Comparison of ENCODE assay signal across 7 cellular contexts in the genomic region with DNA sequence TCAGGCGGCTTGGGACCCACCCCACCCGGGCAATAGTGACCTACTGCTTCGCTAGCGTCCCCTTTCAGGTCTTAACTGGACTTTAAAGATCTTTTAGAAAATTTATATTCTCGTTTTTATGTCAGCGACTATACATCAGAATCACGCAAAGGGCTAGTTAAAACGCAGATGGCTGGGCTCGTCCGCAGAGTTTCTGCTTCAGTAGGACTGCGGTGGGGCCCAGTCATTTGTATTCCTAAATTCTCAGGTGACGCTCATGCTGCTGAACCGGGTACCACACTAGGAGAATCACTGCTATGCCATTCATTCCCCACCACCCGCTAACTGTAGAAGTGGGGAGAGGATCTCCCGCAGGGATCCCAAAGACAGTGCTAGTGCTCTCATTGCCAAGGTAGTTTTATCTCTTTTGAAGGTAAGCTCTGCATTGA.
DNase-seq lines count a peak whose midpoint lies in the region; ATAC-seq lines count a peak whose summit lies in the region.

No MANE protein-coding gene starts in this region.

- DNase-seq in NCI-H1436 treated with DMSO at 0.1 percent for 48 hours (lab: John Stamatoyannopoulos, UW): peak; percentile 26
- DNase-seq in ecto neural progenitor cell (ENCODE audit: low spot score): peak; percentile 53
- peak; percentile 60 for DNase-seq in retina
- no peak for DNase-seq in NCI-H2029 (lab: John Stamatoyannopoulos, UW)
- DNase-seq in nucleus accumbens (lab: John Stamatoyannopoulos, UW): no peak
- DNase-seq in C1 segment of cervical spinal cord (lab: John Stamatoyannopoulos, UW): no peak

- ATAC-seq in GM19035 (IDR thresholded peaks at IDR 0.05; ENCODE audit: unreplicated experiment): peak; percentile 1

Comparison
In these comparisons a context has a peak if more than half of its experiments do, and no peak if none do; other contexts are left out.
1. DNase-seq: peak in NCI-H1436 treated with DMSO at 0.1 percent for 48 hours (single experiment), ecto neural progenitor cell (single experiment) and retina (single experiment); none in NCI-H2029 (single experiment), nucleus accumbens (0 of 56) and C1 segment of cervical spinal cord (0 of 14).